28 cellular contexts compared by ENCODE assay signal in the genomic region with DNA sequence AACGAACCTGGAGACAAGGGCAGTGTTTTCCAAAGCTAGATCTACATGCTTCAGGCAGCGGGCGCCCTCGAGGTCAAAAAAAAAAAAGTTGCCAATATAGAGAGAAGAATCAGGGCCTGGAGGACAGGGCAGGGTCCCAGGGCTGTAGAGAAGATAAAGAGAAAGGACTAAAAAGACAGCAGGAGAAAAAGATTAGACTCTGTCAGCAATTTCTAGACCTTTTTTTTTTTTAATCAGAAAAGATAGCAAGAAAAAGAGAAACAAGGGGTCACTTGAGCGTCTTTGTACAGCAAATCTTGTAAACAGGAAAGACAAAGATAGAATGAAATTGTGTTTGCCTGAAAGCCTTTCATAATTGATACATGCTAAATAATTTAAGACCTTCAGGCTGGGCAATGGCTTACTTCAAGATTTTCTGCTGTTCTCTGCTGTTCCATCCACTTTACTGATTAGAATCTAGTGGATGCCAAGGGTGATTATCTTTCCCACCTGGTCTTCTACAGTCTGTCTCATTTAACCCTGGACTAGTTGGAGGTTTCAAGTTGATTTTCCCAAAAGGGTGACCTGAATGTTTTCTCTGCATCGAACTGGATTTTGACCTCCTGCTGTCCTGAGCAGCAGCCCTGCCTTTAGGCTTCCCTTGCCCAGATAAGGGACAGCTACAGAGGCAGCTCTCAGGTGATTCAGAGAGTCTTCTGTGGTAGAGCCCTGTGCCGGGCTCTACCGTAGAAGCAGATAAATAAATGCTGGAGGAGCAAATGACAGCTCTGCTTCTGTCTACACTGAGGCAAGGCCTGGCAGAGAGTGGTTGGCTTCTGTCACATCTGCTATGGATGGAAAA. TPM values are rescaled to one million over a fixed set of nuclear protein-coding genes. Genes with fewer than 3 reads are reported as not detected.
DNase-seq lines count a peak whose midpoint lies in the region; ATAC-seq and TF ChIP-seq lines count a peak whose summit lies in the region.
"Had no signal": no experiment of that assay in that cellular context is flagged by ENCODE, and none has a peak within 500 bp of the region (broad histone marks: within the 10 kb centered on the region; RNA-seq: fewer than 3 reads in every experiment).

No MANE protein-coding gene starts in this region.

- H3K79me2 ChIP-seq in neural progenitor cell (ENCODE audit: low read depth) = no peaks in the 10 kb centered on the region

- H3K27ac ChIP-seq in heart right ventricle (peak overlapping the region in 8 of 10 donors; percentile 52 to 96 (median 92)), neural progenitor cell (no peak overlapping the region)
- H3K27ac ChIP-seq: BLaER1 treated with 17β-estradiol and CSF1 and Interleukin-3, amounts not matched to agents 10 nM and 100 nM; SK-N-MC; VCaP had no signal

- H2AFZ ChIP-seq in neural progenitor cell (replicated peaks) = peak overlapping the region; percentile 82

- no peaks in the 10 kb centered on the region for H3K9me3 ChIP-seq in heart right ventricle
- H3K9me3 ChIP-seq in neural progenitor cell (ENCODE audit: low read depth) = no peaks in the 10 kb centered on the region
- H3K9me3 ChIP-seq: BLaER1 treated with 17β-estradiol and CSF1 and Interleukin-3, amounts not matched to agents 10 nM and 100 nM had no signal

- peak in 1 of 8 donors; percentile 5 for ATAC-seq in heart right ventricle
- ATAC-seq in activated naive CD8-positive, alpha-beta T cell treated with anti-CD3 and anti-CD28 coated beads, Interleukin-2, amount 50 U/mL, for 24 hours = no peak
- ATAC-seq: T-helper 17 cell had no signal

- H3K27me3 ChIP-seq in heart right ventricle = no peaks in the 10 kb centered on the region
- no peaks in the 10 kb centered on the region for H3K27me3 ChIP-seq in neural progenitor cell
- H3K27me3 ChIP-seq: BLaER1 treated with 17β-estradiol and CSF1 and Interleukin-3, amounts not matched to agents 10 nM and 100 nM had no signal

- H4K20me1 ChIP-seq in neural progenitor cell (ENCODE audit: low read depth) = no peaks in the 10 kb centered on the region
- H4K20me1 ChIP-seq: BLaER1 treated with 17β-estradiol and CSF1 and Interleukin-3, amounts not matched to agents 10 nM and 100 nM had no signal

- no peaks in the 10 kb centered on the region for H3K36me3 Mint-ChIP-seq in neural progenitor cell
- no peaks in the 10 kb centered on the region for H3K36me3 Mint-ChIP-seq in activated naive CD8-positive, alpha-beta T cell treated with anti-CD3 and anti-CD28 coated beads, Interleukin-2, amount 50 U/mL, for 24 hours (ENCODE audit: low read depth)
- H3K36me3 Mint-ChIP-seq: activated naive CD4-positive, alpha-beta T cell treated with anti-CD3 and anti-CD28 coated beads, Interleukin-2, amount 50 U/mL, for 24 hours; IgD-negative memory B cell had no signal

- H3K27ac Mint-ChIP-seq in neural progenitor cell = peak overlapping the region; percentile 36
- no peak overlapping the region for H3K27ac Mint-ChIP-seq in activated naive CD8-positive, alpha-beta T cell treated with anti-CD3 and anti-CD28 coated beads, Interleukin-2, amount 50 U/mL, for 24 hours
- H3K27ac Mint-ChIP-seq: activated naive CD4-positive, alpha-beta T cell treated with anti-CD3 and anti-CD28 coated beads, Interleukin-2, amount 50 U/mL, for 24 hours; activated T-helper 1 cell treated with anti-CD3 and anti-CD28 coated beads, Interleukin-12 subunit alpha, Interleukin-12 subunit beta, Interleukin-2, Interleukin-4 antibody, amounts not matched to agents 30 ng/mL and 10 ng/mL and 1 ng/mL, durations not matched to agents 14 hours and 24 hours and 36 hours; dendritic cell treated with granulocyte-macrophage colony-stimulating factor and Interleukin-4, amounts not matched to agents 40 ng/mL and 50 ng/mL, for 4 days; IgD-negative memory B cell; T-helper 17 cell had no signal

- no peaks in the 10 kb centered on the region for H3F3A ChIP-seq in neural progenitor cell (ENCODE audit: low read depth)

- no peak overlapping the region for H3K4me2 ChIP-seq in neural progenitor cell

- intact Hi-C loops in heart right ventricle (cut with DNase I) = no loop called here

- DNase-seq in D341Med (ENCODE audit: low spot score) (peak; percentile 55), NCI-H69 (lab: John Stamatoyannopoulos, UW) (peak; percentile 26), heart right ventricle (no peak), neural progenitor cell (ENCODE audit: low spot score) (no peak), SKM-1 (lab: John Stamatoyannopoulos, UW; ENCODE audit: unreplicated experiment) (no peak), NCI-H748 treated with DMSO at 0.1 percent for 48 hours (lab: John Stamatoyannopoulos, UW) (no peak)
- no peak for DNase-seq in activated naive CD8-positive, alpha-beta T cell treated with anti-CD3 and anti-CD28 coated beads, Interleukin-2, amount 50 U/mL, for 24 hours
- DNase-seq in activated naive CD4-positive, alpha-beta T cell treated with anti-CD3 and anti-CD28 coated beads, Interleukin-2, amount 50 U/mL, for 16 hours = no peak
- DNase-seq: anterior cingulate cortex; Calu3; HCEC 1CT; kidney; mammary epithelial cell; NCI-H1105; nucleus accumbens; stimulated activated CD4-positive, alpha-beta T cell treated with anti-CD3 and anti-CD28 coated beads, Interleukin-4, amount 100 ng/mL, for 1 hour; stimulated activated naive CD4-positive, alpha-beta T cell; T-helper 17 cell had no signal

- no peaks in the 10 kb centered on the region for H3K27me3 Mint-ChIP-seq in neural progenitor cell (ENCODE audit: insufficient read depth, low read depth)
- peaks cover 20% of the 10 kb centered on the region for H3K27me3 Mint-ChIP-seq in activated naive CD8-positive, alpha-beta T cell treated with anti-CD3 and anti-CD28 coated beads, Interleukin-2, amount 50 U/mL, for 24 hours

- 32 to 46% methylated on average over 8 of the region's 8 CpGs for WGBS in heart right ventricle, 2 donors

- peaks cover 15% of the 10 kb centered on the region for H3K4me1 Mint-ChIP-seq in neural progenitor cell
- no peaks in the 10 kb centered on the region for H3K4me1 Mint-ChIP-seq in activated naive CD8-positive, alpha-beta T cell treated with anti-CD3 and anti-CD28 coated beads, Interleukin-2, amount 50 U/mL, for 24 hours
- H3K4me1 Mint-ChIP-seq: activated naive CD4-positive, alpha-beta T cell treated with anti-CD3 and anti-CD28 coated beads, Interleukin-2, amount 50 U/mL, for 24 hours; T-helper 17 cell had no signal

- no peak overlapping the region for H3K4me3 Mint-ChIP-seq in neural progenitor cell
- H3K4me3 Mint-ChIP-seq in activated naive CD8-positive, alpha-beta T cell treated with anti-CD3 and anti-CD28 coated beads, Interleukin-2, amount 50 U/mL, for 24 hours = no peak overlapping the region
- H3K4me3 Mint-ChIP-seq: activated naive CD4-positive, alpha-beta T cell treated with anti-CD3 and anti-CD28 coated beads, Interleukin-2, amount 50 U/mL, for 24 hours; activated T-helper 1 cell treated with anti-CD3 and anti-CD28 coated beads, Interleukin-12 subunit alpha, Interleukin-12 subunit beta, Interleukin-2, Interleukin-4 antibody, amounts not matched to agents 30 ng/mL and 10 ng/mL and 1 ng/mL, durations not matched to agents 14 hours and 24 hours and 36 hours; dendritic cell treated with granulocyte-macrophage colony-stimulating factor and Interleukin-4, amounts not matched to agents 40 ng/mL and 50 ng/mL, for 4 days; IgD-negative memory B cell; T-helper 17 cell had no signal

- TF ChIP-seq CTCF in heart right ventricle (IDR thresholded peaks at IDR 0.05) = no peak
- no peak for TF ChIP-seq CTCF in neural progenitor cell (IDR thresholded peaks at IDR 0.05)

- H3K4me1 ChIP-seq in heart right ventricle (peaks cover 0 to 17% (median 3%) of the 10 kb centered on the region in 9 donors), neural progenitor cell (peaks cover 18% of the 10 kb centered on the region)

- H3K4me3 ChIP-seq in heart right ventricle (peak overlapping the region; percentile 9 to 67 (median 52)), neural progenitor cell (no peak overlapping the region)
- H3K4me3 ChIP-seq: BLaER1 treated with 17β-estradiol and CSF1 and Interleukin-3, amounts not matched to agents 10 nM and 100 nM; SK-N-MC had no signal

- H3K36me3 ChIP-seq in heart right ventricle = peaks cover 0 to 40% (median 0%) of the 10 kb centered on the region in 9 donors
- H3K36me3 ChIP-seq in neural progenitor cell = no peaks in the 10 kb centered on the region
- H3K36me3 ChIP-seq: BLaER1 treated with 17β-estradiol and CSF1 and Interleukin-3, amounts not matched to agents 10 nM and 100 nM had no signal

- H3K9me3 Mint-ChIP-seq in neural progenitor cell = peaks cover 2% of the 10 kb centered on the region
- H3K9me3 Mint-ChIP-seq in activated naive CD8-positive, alpha-beta T cell treated with anti-CD3 and anti-CD28 coated beads, Interleukin-2, amount 50 U/mL, for 24 hours = no peaks in the 10 kb centered on the region
- H3K9me3 Mint-ChIP-seq: activated naive CD4-positive, alpha-beta T cell treated with anti-CD3 and anti-CD28 coated beads, Interleukin-2, amount 50 U/mL, for 24 hours; activated T-helper 1 cell treated with anti-CD3 and anti-CD28 coated beads, Interleukin-12 subunit alpha, Interleukin-12 subunit beta, Interleukin-2, Interleukin-4 antibody, amounts not matched to agents 30 ng/mL and 10 ng/mL and 1 ng/mL, durations not matched to agents 14 hours and 24 hours and 36 hours; dendritic cell treated with granulocyte-macrophage colony-stimulating factor and Interleukin-4, amounts not matched to agents 40 ng/mL and 50 ng/mL, for 4 days; IgD-negative memory B cell had no signal

- no peak overlapping the region for H3K9ac ChIP-seq in neural progenitor cell
- H3K9ac ChIP-seq: BLaER1 treated with 17β-estradiol and CSF1 and Interleukin-3, amounts not matched to agents 10 nM and 100 nM had no signal

RNA-seq across cellular contexts. Expression of a gene that starts 5.1 kb away (rescaled TPM):
- total RNA-seq in heart right ventricle (1,000 to 10,000 TPM in 6 of 10 donors, 100 to 1,000 TPM in 4; 195 to 2,841 (median 1,290) TPM), neural progenitor cell (ENCODE audit: low replicate concordance) (not detected in 2 replicates)
- 100 to 1,000 TPM; 115 to 281 TPM for polyA plus RNA-seq in heart right ventricle
- total RNA-seq: activated T-helper 1 cell treated with anti-CD3 and anti-CD28 coated beads, Interleukin-12 subunit alpha, Interleukin-12 subunit beta, Interleukin-2, Interleukin-4 antibody, amounts not matched to agents 30 ng/mL and 10 ng/mL and 1 ng/mL, durations not matched to agents 14 hours and 24 hours and 36 hours; Calu3; glomerular endothelial cell; kidney; M059J; mammary epithelial cell; NCI-H460; T-helper 17 cell had no signal
- polyA plus RNA-seq: IgD-negative memory B cell, mammary epithelial cell had no signal

RNA-seq across cellular contexts. Expression of a gene that starts 59.1 kb away (rescaled TPM):
- total RNA-seq in heart right ventricle (10 to 100 TPM; 24.8 to 80.6 (median 55.8) TPM), neural progenitor cell (ENCODE audit: low replicate concordance) (not detected in 2 replicates)
- polyA plus RNA-seq in heart right ventricle = 10 to 100 TPM in 1 of 2 donors, under 1 TPM in 1; 0.99 to 20.3 TPM
- total RNA-seq: activated T-helper 1 cell treated with anti-CD3 and anti-CD28 coated beads, Interleukin-12 subunit alpha, Interleukin-12 subunit beta, Interleukin-2, Interleukin-4 antibody, amounts not matched to agents 30 ng/mL and 10 ng/mL and 1 ng/mL, durations not matched to agents 14 hours and 24 hours and 36 hours; Calu3; glomerular endothelial cell; kidney; M059J; mammary epithelial cell; NCI-H460; T-helper 17 cell had no signal
- polyA plus RNA-seq: IgD-negative memory B cell, mammary epithelial cell had no signal

Comparison
In these comparisons a context has a peak if more than half of its experiments do, and no peak if none do; other contexts are left out.
1. DNase-seq: peak in D341Med (single experiment) and NCI-H69 (single experiment); none in heart right ventricle (0 of 2), neural progenitor cell (single experiment), SKM-1 (single experiment), NCI-H748 treated with DMSO at 0.1 percent for 48 hours (single experiment), activated naive CD8-positive, alpha-beta T cell treated with anti-CD3 and anti-CD28 coated beads, Interleukin-2, amount 50 U/mL, for 24 hours (single experiment) and activated naive CD4-positive, alpha-beta T cell treated with anti-CD3 and anti-CD28 coated beads, Interleukin-2, amount 50 U/mL, for 16 hours (single experiment).
2. RNA of a gene that starts 5.1 kb away (total RNA-seq): 195 to 2,841 TPM in heart right ventricle; not detected in neural progenitor cell; every median in the first group is over 100 times any median in the second.
3. RNA of a gene that starts 59.1 kb away (total RNA-seq): 24.8 to 80.6 TPM in heart right ventricle; not detected in neural progenitor cell; every median in the first group is over 10 times any median in the second.